In the genomic region with DNA sequence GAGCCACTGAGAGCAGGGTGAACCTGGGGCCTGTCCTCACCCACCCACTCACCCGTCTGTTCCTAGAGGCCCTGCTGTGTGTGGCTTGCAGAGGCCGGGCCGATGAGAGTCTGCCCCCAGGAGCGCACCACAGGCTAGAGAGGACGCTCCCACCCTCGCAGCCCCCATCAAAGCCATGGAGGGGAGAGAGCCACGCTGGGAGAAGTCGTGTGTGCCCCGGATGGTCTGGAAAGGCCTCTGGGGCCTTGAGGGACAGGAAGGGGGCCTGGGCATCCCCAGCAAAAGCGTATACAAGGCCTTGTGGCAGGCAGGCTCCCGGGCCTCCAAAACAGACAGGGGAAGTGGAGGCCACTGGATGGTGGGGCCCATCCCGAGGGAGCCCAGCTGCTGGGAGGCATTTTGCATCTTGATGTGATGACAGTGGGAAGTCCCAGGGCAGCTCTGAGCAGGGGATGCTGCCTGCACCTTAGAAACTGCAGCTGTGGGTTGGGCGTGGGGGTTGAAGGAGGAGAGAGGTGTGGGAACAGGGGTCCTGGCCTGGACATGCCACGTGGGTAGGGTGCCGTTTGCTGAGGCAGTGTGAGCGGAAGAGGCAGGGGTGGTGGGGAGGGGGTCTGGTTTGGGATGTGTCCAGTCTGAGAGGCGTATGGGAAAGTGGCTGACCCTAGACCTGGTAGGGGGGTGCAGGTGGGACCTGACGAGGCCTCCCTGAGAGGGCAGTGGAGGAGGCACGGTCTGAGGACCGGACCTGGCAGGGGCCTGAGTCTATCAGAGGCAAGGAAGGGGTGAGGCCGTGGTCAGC, we compare ENCODE assay signal across 10 cellular contexts. TPM values are rescaled to one million over a fixed set of nuclear protein-coding genes. Genes with fewer than 3 reads are reported as not detected.
DNase-seq lines count a peak whose midpoint lies in the region; ATAC-seq and TF ChIP-seq lines count a peak whose summit lies in the region.
"Had no signal": no experiment of that assay in that cellular context is flagged by ENCODE, and none has a peak within 500 bp of the region (broad histone marks: within the 10 kb centered on the region; RNA-seq: fewer than 3 reads in every experiment).

No MANE protein-coding gene starts in this region.

- no peaks in the 10 kb centered on the region for H3K79me2 ChIP-seq in H9 (ENCODE audit: insufficient read depth, low read length)

- no peak overlapping the region for H2BK20ac ChIP-seq in H9 (ENCODE audit: low read depth, low read length, poor library complexity, severe bottlenecking)

- H3K36me3 ChIP-seq in BLaER1 = no peaks in the 10 kb centered on the region
- no peaks in the 10 kb centered on the region for H3K36me3 ChIP-seq in ascending aorta
- H3K36me3 ChIP-seq: breast epithelium, lower lobe of right lung had no signal

- H3T11ph ChIP-seq in H9 (ENCODE audit: low read length) = no peak overlapping the region

- peak overlapping the region; percentile 74 for H3K9ac ChIP-seq in BLaER1
- H3K9ac ChIP-seq in H9 (ENCODE audit: extremely low read depth, insufficient read length, low read length) = peak overlapping the region; percentile 2

- peak overlapping the region; percentile 64 for H4K91ac ChIP-seq in H9 (ENCODE audit: insufficient read length, low read depth, low read length)

- no peak overlapping the region for H4K8ac ChIP-seq in H9 (replicated peaks; ENCODE audit: insufficient read length, low read depth, low read length)

- H3K27me3 ChIP-seq in BLaER1 (no peaks in the 10 kb centered on the region), H9 (ENCODE audit: insufficient read depth, low read length) (no peaks in the 10 kb centered on the region), ascending aorta (no peaks in the 10 kb centered on the region)

- H3K9me3 Mint-ChIP-seq in H9 (peaks cover 4 to 6% of the 10 kb centered on the region in 2 experiments; a peak in 4 of 5 replicates), naive B cell (no peaks in the 10 kb centered on the region)
- H3K9me3 Mint-ChIP-seq in activated naive CD8-positive, alpha-beta T cell treated with anti-CD3 and anti-CD28 coated beads for 36 hours = no peaks in the 10 kb centered on the region

- H3K4me2 ChIP-seq in BLaER1 (peak overlapping the region; percentile 98), H9 (ENCODE audit: insufficient read depth, insufficient read length, low read length) (peak overlapping the region; percentile 19)

- H3K79me1 ChIP-seq in H9 (ENCODE audit: insufficient read depth, low read depth, low read length, poor library complexity, severe bottlenecking) = no peaks in the 10 kb centered on the region

- no peak overlapping the region for H2AFZ ChIP-seq in H9 (ENCODE audit: low read length)

- H3K27ac Mint-ChIP-seq in H9 = peak overlapping the region; percentile 96 to 100 (median 97)
- H3K27ac Mint-ChIP-seq in activated naive CD8-positive, alpha-beta T cell treated with anti-CD3 and anti-CD28 coated beads for 36 hours = peak overlapping the region; percentile 25
- peak overlapping the region in 3 of 6 donors; percentile 42 to 74 (median 53) for H3K27ac Mint-ChIP-seq in naive B cell

- ATAC-seq in naive B cell (ENCODE audit: low read depth in 2 of 2) (peak; percentile 21 to 36), GM21526 (IDR thresholded peaks at IDR 0.05; ENCODE audit: low FRiP score, unreplicated experiment) (no peak)
- ATAC-seq: lower lobe of right lung had no signal

- no peak overlapping the region for H3K4ac ChIP-seq in H9 (ENCODE audit: low read depth, low read length)

- no peak overlapping the region for H2AK5ac ChIP-seq in H9 (ENCODE audit: insufficient read length, low read length)

- peaks cover 3% of the 10 kb centered on the region for H3K23me2 ChIP-seq in H9 (ENCODE audit: insufficient read length, low read depth, low read length, poor library complexity, severe bottlenecking)

- peak overlapping the region; percentile 38 for H2BK5ac ChIP-seq in H9 (ENCODE audit: insufficient read length, low read length)

- H2BK12ac ChIP-seq in H9 (ENCODE audit: insufficient read length, low read depth, low read length) = peak overlapping the region; percentile 9

- WGBS in H9 (ENCODE audit: extremely low coverage, insufficient read length, low lambda C conversion rate) = no CpG with 5 or more reads among the region's 21 CpGs

- no peak overlapping the region for H2BK120ac ChIP-seq in H9 (ENCODE audit: low read depth, low read length, poor library complexity, severe bottlenecking)

- H3K23ac ChIP-seq in H9 (ENCODE audit: insufficient read length, low read depth, low read length) = no peak overlapping the region

- H3K27ac ChIP-seq in BLaER1 (peak overlapping the region; percentile 91), H9 (ENCODE audit: insufficient read length, low read depth, low read length) (peak overlapping the region; percentile 86), ascending aorta (no peak overlapping the region)
- H3K27ac ChIP-seq: breast epithelium, lower lobe of right lung had no signal

- no peak overlapping the region for H3K56ac ChIP-seq in H9 (ENCODE audit: insufficient read length, low read depth, low read length)

- TF ChIP-seq CTCF in H9 (conservative IDR thresholded peaks at IDR 0.05) = no peak
- no peak for TF ChIP-seq CTCF in ascending aorta (IDR thresholded peaks at IDR 0.05)

- H4K5ac ChIP-seq in H9 (ENCODE audit: insufficient read length, low read depth, low read length) = no peak overlapping the region

- no peak for DNase-seq in H9
- DNase-seq in activated naive CD8-positive, alpha-beta T cell treated with anti-CD3 and anti-CD28 coated beads for 36 hours = peak; percentile 35
- no peak for DNase-seq in naive B cell
- no peak for DNase-seq in NCI-H1417 treated with DMSO at 0.1 percent for 48 hours (lab: John Stamatoyannopoulos, UW)
- no peak for DNase-seq in ascending aorta (ENCODE audit: low spot score in 2 of 2)
- DNase-seq in dermis blood vessel endothelial cell = no peak
- DNase-seq: lower lobe of right lung had no signal

- H3K4me3 ChIP-seq in BLaER1 = peak overlapping the region; percentile 53
- no peak overlapping the region for H3K4me3 ChIP-seq in ascending aorta
- H3K4me3 ChIP-seq: lower lobe of right lung had no signal

- H2BK15ac ChIP-seq in H9 (ENCODE audit: low read depth, low read length) = no peak overlapping the region

- intact Hi-C loops in ascending aorta (cut with DNase I) = no loop called here

- peaks cover 3% of the 10 kb centered on the region for H3K27me3 Mint-ChIP-seq in H9 (ENCODE audit: low read depth)
- no peaks in the 10 kb centered on the region for H3K27me3 Mint-ChIP-seq in activated naive CD8-positive, alpha-beta T cell treated with anti-CD3 and anti-CD28 coated beads for 36 hours
- peaks cover 0 to 34% (median 22%) of the 10 kb centered on the region in 3 donors for H3K27me3 Mint-ChIP-seq in naive B cell

- peak overlapping the region; percentile 90 for H3K18ac ChIP-seq in H9 (ENCODE audit: insufficient read length, low read depth, low read length)

- H4K20me1 ChIP-seq in BLaER1 (no peaks in the 10 kb centered on the region), H9 (ENCODE audit: control insufficient read depth, insufficient read depth, insufficient read length) (no peaks in the 10 kb centered on the region)

- no peaks in the 10 kb centered on the region for H3K36me3 Mint-ChIP-seq in H9 (ENCODE audit: insufficient read depth in 1 of 3, low read depth in 3 of 3)
- no peaks in the 10 kb centered on the region for H3K36me3 Mint-ChIP-seq in activated naive CD8-positive, alpha-beta T cell treated with anti-CD3 and anti-CD28 coated beads for 36 hours
- H3K36me3 Mint-ChIP-seq in naive B cell = no peaks in the 10 kb centered on the region

- peaks cover 34 to 42% of the 10 kb centered on the region in 2 experiments for H3K4me1 Mint-ChIP-seq in H9
- H3K4me1 Mint-ChIP-seq in activated naive CD8-positive, alpha-beta T cell treated with anti-CD3 and anti-CD28 coated beads for 36 hours = peaks cover 16% of the 10 kb centered on the region
- H3K4me1 Mint-ChIP-seq in naive B cell = peaks cover 11 to 20% (median 13%) of the 10 kb centered on the region in 3 donors

- H3K4me1 ChIP-seq in BLaER1 (peaks cover 92% of the 10 kb centered on the region), H9 (ENCODE audit: insufficient read depth, low read length) (peaks cover 4% of the 10 kb centered on the region; the same call in 1 of the 2 replicates), ascending aorta (peaks cover 0 to 8% of the 10 kb centered on the region in 2 donors)

- H3K4me3 Mint-ChIP-seq in H9 = peak overlapping the region; percentile 42 to 71; a peak in 4 of 5 replicates
- peak overlapping the region; percentile 18 for H3K4me3 Mint-ChIP-seq in activated naive CD8-positive, alpha-beta T cell treated with anti-CD3 and anti-CD28 coated beads for 36 hours
- peak overlapping the region in 7 of 8 donors; percentile 57 to 82 (median 61) for H3K4me3 Mint-ChIP-seq in naive B cell

- peaks cover 7% of the 10 kb centered on the region; the same call in 1 of the 2 replicates for H3K9me3 ChIP-seq in BLaER1
- no peaks in the 10 kb centered on the region for H3K9me3 ChIP-seq in H9 (ENCODE audit: control insufficient read depth, low read depth, low read length)
- H3K9me3 ChIP-seq in ascending aorta = no peaks in the 10 kb centered on the region
- H3K9me3 ChIP-seq: breast epithelium, lower lobe of right lung had no signal

- H3K14ac ChIP-seq in H9 (ENCODE audit: insufficient read depth, low read length) = peak overlapping the region; percentile 62; the same call in 1 of the 2 replicates

RNA-seq across cellular contexts. Expression of a gene that starts 43.0 kb away (rescaled TPM):
- total RNA-seq in H9 (2021) = 63.7 and 71.6 TPM in 2 replicates
- 10 to 100 TPM; 48.2 to 51.6 TPM for total RNA-seq in activated naive CD8-positive, alpha-beta T cell treated with anti-CD3 and anti-CD28 coated beads for 36 hours
- polyA plus RNA-seq in naive B cell (ENCODE audit: low read depth in 6 of 6) = 1 to 10 TPM in 5 of 6 donors, under 1 TPM in 1; 0.05 to 8.0 (median 2.4) TPM
- total RNA-seq in ascending aorta = 120 TPM
- total RNA-seq in dermis blood vessel endothelial cell = 157 and 319 TPM in 2 replicates

Comparison
In these comparisons a context has a peak if more than half of its experiments do, and no peak if none do; other contexts are left out.
1. H3K27ac ChIP-seq: peak in BLaER1 (single experiment) and H9 (single experiment); none in ascending aorta (0 of 2).
2. Peak in every context shown above with its lines, with median percentiles within 50 percentile points of each other: H3K4me3 Mint-ChIP-seq.